In genomic region chr13:27961227-27962085, GRCh38 we compare ENCODE assay signal across 12 cellular contexts. TPM values are rescaled to one million over a fixed set of nuclear protein-coding genes. Genes with fewer than 3 reads are reported as not detected.
DNase-seq lines count a peak whose midpoint lies in the region; ATAC-seq and TF ChIP-seq lines count a peak whose summit lies in the region.
"Had no signal": no experiment of that assay in that cellular context is flagged by ENCODE, and none has a peak within 500 bp of the region (broad histone marks: within the 10 kb centered on the region; RNA-seq: fewer than 3 reads in every experiment).

No MANE protein-coding gene starts in this region.

- H3K27ac ChIP-seq in ascending aorta (no peak overlapping the region), tibial artery (no peak overlapping the region)

- no peaks in the 10 kb centered on the region for H3K9me3 ChIP-seq in ascending aorta
- H3K9me3 ChIP-seq in tibial artery: no peaks in the 10 kb centered on the region

- H3K4me3 Mint-ChIP-seq in memory B cell: peak overlapping the region; percentile 54
- H3K4me3 Mint-ChIP-seq in stimulated activated memory B cell treated with anti-CD40 and anti-IgM and Interleukin-4, amounts not matched to agents 10 μg/mL and 1 μg/mL and 100 μg/mL, for 72 hours: peak overlapping the region; percentile 41
- no peak overlapping the region for H3K4me3 Mint-ChIP-seq in osteocyte (ENCODE audit: unreplicated experiment)
- H3K4me3 Mint-ChIP-seq: neural crest cell had no signal

- TF ChIP-seq CTCF in GM20000 (IDR thresholded peaks at IDR 0.05; ENCODE audit: extremely low read depth, missing control alignments) (no peak), ascending aorta (IDR thresholded peaks at IDR 0.05) (no peak), osteocyte (IDR thresholded peaks at IDR 0.05) (no peak), tibial artery (IDR thresholded peaks at IDR 0.05) (no peak)

- no peak for ATAC-seq in memory B cell (ENCODE audit: low read depth)
- no peak for ATAC-seq in stimulated activated memory B cell treated with anti-CD40 and anti-IgM and Interleukin-4, amounts not matched to agents 10 μg/mL and 1 μg/mL and 100 μg/mL, for 72 hours

- intact Hi-C loops in ascending aorta (cut with DNase I) (no loop called here), tibial artery (cut with DNase I; ENCODE audit: low total_unique reads) (no loop called here)

- H3K4me3 ChIP-seq in ascending aorta: peak overlapping the region; percentile 28 to 46
- H3K4me3 ChIP-seq in tibial artery: peak overlapping the region in 1 of 2 donors; percentile 35

- H3K9me3 Mint-ChIP-seq in memory B cell (no peaks in the 10 kb centered on the region), osteocyte (ENCODE audit: unreplicated experiment) (no peaks in the 10 kb centered on the region)
- no peaks in the 10 kb centered on the region for H3K9me3 Mint-ChIP-seq in stimulated activated memory B cell treated with anti-CD40 and anti-IgM and Interleukin-4, amounts not matched to agents 10 μg/mL and 1 μg/mL and 100 μg/mL, for 72 hours
- H3K9me3 Mint-ChIP-seq: neural crest cell had no signal

- H3K27me3 Mint-ChIP-seq in memory B cell: peaks cover 13% of the 10 kb centered on the region
- peaks cover 66% of the 10 kb centered on the region for H3K27me3 Mint-ChIP-seq in stimulated activated memory B cell treated with anti-CD40 and anti-IgM and Interleukin-4, amounts not matched to agents 10 μg/mL and 1 μg/mL and 100 μg/mL, for 72 hours
- peaks cover 89% of the 10 kb centered on the region for H3K27me3 Mint-ChIP-seq in osteocyte (ENCODE audit: unreplicated experiment)

- no peaks in the 10 kb centered on the region for H3K36me3 ChIP-seq in ascending aorta
- no peaks in the 10 kb centered on the region for H3K36me3 ChIP-seq in tibial artery

- H3K36me3 Mint-ChIP-seq in memory B cell: no peaks in the 10 kb centered on the region
- H3K36me3 Mint-ChIP-seq in stimulated activated memory B cell treated with anti-CD40 and anti-IgM and Interleukin-4, amounts not matched to agents 10 μg/mL and 1 μg/mL and 100 μg/mL, for 72 hours: no peaks in the 10 kb centered on the region
- no peaks in the 10 kb centered on the region for H3K36me3 Mint-ChIP-seq in osteocyte (ENCODE audit: unreplicated experiment)

- peak; percentile 11 for DNase-seq in GM20000 (ENCODE audit: low spot score)
- no peak for DNase-seq in ascending aorta (ENCODE audit: low spot score in 2 of 2)
- no peak for DNase-seq in memory B cell (ENCODE audit: low spot score in 2 of 2)
- DNase-seq in AG08395 (ENCODE audit: low spot score): no peak
- no peak for DNase-seq in osteocyte (ENCODE audit: extremely low spot score, unreplicated experiment)
- no peak for DNase-seq in NCI-H446 (lab: John Stamatoyannopoulos, UW)
- DNase-seq in tibial artery: no peak
- DNase-seq: DMS79, NCI-H1048 had no signal

- H3K27me3 ChIP-seq in ascending aorta (peaks cover 33% of the 10 kb centered on the region), tibial artery (peaks cover 4 to 90% of the 10 kb centered on the region in 2 donors)

- H3K27ac Mint-ChIP-seq in memory B cell (no peak overlapping the region), osteocyte (ENCODE audit: unreplicated experiment) (no peak overlapping the region)
- H3K27ac Mint-ChIP-seq in stimulated activated memory B cell treated with anti-CD40 and anti-IgM and Interleukin-4, amounts not matched to agents 10 μg/mL and 1 μg/mL and 100 μg/mL, for 72 hours: no peak overlapping the region

- peaks cover 5% of the 10 kb centered on the region for H3K4me1 Mint-ChIP-seq in memory B cell
- H3K4me1 Mint-ChIP-seq in stimulated activated memory B cell treated with anti-CD40 and anti-IgM and Interleukin-4, amounts not matched to agents 10 μg/mL and 1 μg/mL and 100 μg/mL, for 72 hours: peaks cover 22% of the 10 kb centered on the region
- peaks cover 16% of the 10 kb centered on the region for H3K4me1 Mint-ChIP-seq in osteocyte (ENCODE audit: unreplicated experiment)

- H3K4me1 ChIP-seq in ascending aorta: peaks cover 8 to 9% of the 10 kb centered on the region in 2 donors
- peaks cover 0 to 22% (median 15%) of the 10 kb centered on the region in 4 donors for H3K4me1 ChIP-seq in tibial artery

RNA-seq across cellular contexts. Expression of gene CDX2, which starts 7.7 kb away (rescaled TPM):
- not detected for total RNA-seq in ascending aorta
- total RNA-seq in osteocyte: not detected in 2 replicates
- total RNA-seq: chondrocyte had no signal

RNA-seq across cellular contexts. Expression of gene URAD, which starts 27.0 kb away (rescaled TPM):
- not detected for total RNA-seq in ascending aorta
- not detected in 2 replicates for total RNA-seq in osteocyte
- total RNA-seq: chondrocyte had no signal

RNA-seq across cellular contexts. Expression of gene PDX1, which starts 41.7 kb away (rescaled TPM):
- total RNA-seq in ascending aorta: not detected
- not detected in 2 replicates for total RNA-seq in osteocyte
- total RNA-seq: chondrocyte, neural crest cell had no signal
